14 cellular contexts compared by ENCODE assay signal in genomic region chr14:70888681-70889175, GRCh38. TPM values are rescaled to one million over a fixed set of nuclear protein-coding genes. Genes with fewer than 3 reads are reported as not detected.
A peak's percentile ranks its signal among the peaks of the same experiment; 100 is the strongest.
DNase-seq lines count a peak whose midpoint lies in the region; ATAC-seq lines count a peak whose summit lies in the region.
"Had no signal": no experiment of that assay in that cellular context is flagged by ENCODE, and none has a peak within 500 bp of the region (broad histone marks: within the 10 kb centered on the region; RNA-seq: fewer than 3 reads in every experiment).

No MANE protein-coding gene starts in this region.

- H3K27me3 Mint-ChIP-seq in activated CD4-positive, alpha-beta T cell treated with anti-CD3 and anti-CD28 coated beads, Interleukin-2, amount 10 ng/mL, durations not matched to agents 24 days and 14 days = no peaks in the 10 kb centered on the region
- no peaks in the 10 kb centered on the region for H3K27me3 Mint-ChIP-seq in effector memory CD8-positive, alpha-beta T cell
- H3K27me3 Mint-ChIP-seq: activated naive CD8-positive, alpha-beta T cell treated with anti-CD3 and anti-CD28 coated beads, Interleukin-2, amount 50 U/mL, for 24 hours had no signal

- H3K9me3 ChIP-seq in skeletal muscle satellite cell (replicated peaks; ENCODE audit: low read length) = no peaks in the 10 kb centered on the region
- H3K9me3 ChIP-seq in SJCRH30 (replicated peaks) = no peaks in the 10 kb centered on the region
- H3K9me3 ChIP-seq: esophagus squamous epithelium, lower lobe of right lung, sigmoid colon had no signal

- H3K4me3 ChIP-seq in skeletal muscle satellite cell (ENCODE audit: low read length) (peak overlapping the region; percentile 12), SJCRH30 (no peak overlapping the region)
- H3K4me3 ChIP-seq: esophagus squamous epithelium, lower lobe of right lung, sigmoid colon had no signal

- peak overlapping the region; percentile 62 for H3K9ac ChIP-seq in skeletal muscle satellite cell (ENCODE audit: low read depth, low read length)

- no peaks in the 10 kb centered on the region for H3K9me3 Mint-ChIP-seq in activated CD4-positive, alpha-beta T cell treated with anti-CD3 and anti-CD28 coated beads, Interleukin-2, amount 10 ng/mL, durations not matched to agents 24 days and 14 days
- H3K9me3 Mint-ChIP-seq in effector memory CD8-positive, alpha-beta T cell = no peaks in the 10 kb centered on the region
- H3K9me3 Mint-ChIP-seq: activated naive CD8-positive, alpha-beta T cell treated with anti-CD3 and anti-CD28 coated beads, Interleukin-2, amount 50 U/mL, for 24 hours had no signal

- peak; percentile 68 for DNase-seq in activated CD4-positive, alpha-beta T cell treated with anti-CD3 and anti-CD28 coated beads, Interleukin-2, amount 10 ng/mL, durations not matched to agents 24 days and 14 days
- DNase-seq in activated CD4-positive, alpha-beta T cell treated with anti-CD3 and anti-CD28 coated beads for 48 hours = no peak
- peak; percentile 49 for DNase-seq in NOMO-1 treated with DMSO at 0.1 percent for 48 hours (lab: John Stamatoyannopoulos, UW; ENCODE audit: unreplicated experiment)
- DNase-seq in effector memory CD8-positive, alpha-beta T cell = peak; percentile 23 to 28 (median 25)
- DNase-seq in NCI-H748 treated with DMSO at 0.1 percent for 48 hours (lab: John Stamatoyannopoulos, UW) = no peak
- DNase-seq in SJCRH30 = no peak
- DNase-seq: ACHN; activated naive CD8-positive, alpha-beta T cell treated with anti-CD3 and anti-CD28 coated beads, Interleukin-2, amount 50 U/mL, for 24 hours; esophagus squamous epithelium; lower lobe of right lung; NK-92 treated with Interleukin-12 subunit alpha and Interleukin-12 subunit beta, amount 100 ng/mL, for 24 hours; sigmoid colon had no signal

- no peak overlapping the region for H3K4me3 Mint-ChIP-seq in activated CD4-positive, alpha-beta T cell treated with anti-CD3 and anti-CD28 coated beads, Interleukin-2, amount 10 ng/mL, durations not matched to agents 24 days and 14 days
- H3K4me3 Mint-ChIP-seq in effector memory CD8-positive, alpha-beta T cell = peak overlapping the region in 1 of 2 donors; percentile 12
- H3K4me3 Mint-ChIP-seq: activated naive CD8-positive, alpha-beta T cell treated with anti-CD3 and anti-CD28 coated beads, Interleukin-2, amount 50 U/mL, for 24 hours had no signal

- intact Hi-C loops in activated CD4-positive, alpha-beta T cell treated with anti-CD3 and anti-CD28 coated beads, Interleukin-2, amount 10 ng/mL, durations not matched to agents 24 days and 14 days (cut with micrococcal nuclease) = loop anchor here (5.0 to 10.0 kb wide), 3 partner anchors 34 to 666 kb away; partner anchors contain the start of gene SIPA1L1

- H3K4me1 Mint-ChIP-seq in activated CD4-positive, alpha-beta T cell treated with anti-CD3 and anti-CD28 coated beads, Interleukin-2, amount 10 ng/mL, durations not matched to agents 24 days and 14 days = peaks cover 79% of the 10 kb centered on the region
- H3K4me1 Mint-ChIP-seq in effector memory CD8-positive, alpha-beta T cell (ENCODE audit: low read depth in 2 of 2) = peaks cover 52 to 69% of the 10 kb centered on the region in 2 donors

- H3K27me3 ChIP-seq in skeletal muscle satellite cell (ENCODE audit: control insufficient read depth, insufficient read depth, low read length) (no peaks in the 10 kb centered on the region), SJCRH30 (no peaks in the 10 kb centered on the region)
- H3K27me3 ChIP-seq: esophagus squamous epithelium, sigmoid colon had no signal

- H3K27ac ChIP-seq in SJCRH30 = no peak overlapping the region

- no peaks in the 10 kb centered on the region for H3K36me3 Mint-ChIP-seq in activated CD4-positive, alpha-beta T cell treated with anti-CD3 and anti-CD28 coated beads, Interleukin-2, amount 10 ng/mL, durations not matched to agents 24 days and 14 days (ENCODE audit: low read depth)
- peaks cover 12% of the 10 kb centered on the region for H3K36me3 Mint-ChIP-seq in effector memory CD8-positive, alpha-beta T cell (ENCODE audit: insufficient read depth)

- peaks cover 29% of the 10 kb centered on the region for H3K4me1 ChIP-seq in skeletal muscle satellite cell (ENCODE audit: control insufficient read depth, insufficient read depth, low read length)
- H3K4me1 ChIP-seq in SJCRH30 = no peaks in the 10 kb centered on the region

- peak overlapping the region; percentile 17 for H3K27ac Mint-ChIP-seq in activated CD4-positive, alpha-beta T cell treated with anti-CD3 and anti-CD28 coated beads, Interleukin-2, amount 10 ng/mL, durations not matched to agents 24 days and 14 days
- H3K27ac Mint-ChIP-seq in effector memory CD8-positive, alpha-beta T cell = peak overlapping the region; percentile 71 to 87
- H3K27ac Mint-ChIP-seq: activated naive CD8-positive, alpha-beta T cell treated with anti-CD3 and anti-CD28 coated beads, Interleukin-2, amount 50 U/mL, for 24 hours had no signal

- H3K4me2 ChIP-seq in skeletal muscle satellite cell (ENCODE audit: low read length) = peak overlapping the region; percentile 52

- ATAC-seq in effector memory CD8-positive, alpha-beta T cell (replicated peaks) = peak; percentile 72
- no peak for ATAC-seq in HG03095 (IDR thresholded peaks at IDR 0.05; ENCODE audit: unreplicated experiment)
- ATAC-seq: activated naive CD8-positive, alpha-beta T cell treated with anti-CD3 and anti-CD28 coated beads, Interleukin-2, amount 50 U/mL, for 24 hours had no signal

- no peaks in the 10 kb centered on the region for H3K36me3 ChIP-seq in skeletal muscle satellite cell (ENCODE audit: insufficient read depth, low read length)
- H3K36me3 ChIP-seq in SJCRH30 = no peaks in the 10 kb centered on the region
- H3K36me3 ChIP-seq: esophagus squamous epithelium, lower lobe of right lung, sigmoid colon had no signal

RNA-seq across cellular contexts. Expression of gene PCNX1, which starts 18.5 kb away (rescaled TPM):
- 45.5 and 56.0 TPM in 2 replicates for total RNA-seq in activated CD4-positive, alpha-beta T cell treated with anti-CD3 and anti-CD28 coated beads, Interleukin-2, amount 10 ng/mL, durations not matched to agents 24 days and 14 days
- total RNA-seq in skeletal muscle satellite cell (2012; rRNA removed) = 31.7 and 41.6 TPM in 2 replicates
- 32.7 and 40.3 TPM in 2 replicates for total RNA-seq in SJCRH30 (2014; rRNA removed; shearing (Covaris generic))

Comparison
In these comparisons a context has a peak if more than half of its experiments do, and no peak if none do; other contexts are left out.
1. DNase-seq: peak in activated CD4-positive, alpha-beta T cell treated with anti-CD3 and anti-CD28 coated beads, Interleukin-2, amount 10 ng/mL, durations not matched to agents 24 days and 14 days (single experiment), NOMO-1 treated with DMSO at 0.1 percent for 48 hours (single experiment) and effector memory CD8-positive, alpha-beta T cell (3 of 3); none in activated CD4-positive, alpha-beta T cell treated with anti-CD3 and anti-CD28 coated beads for 48 hours (single experiment), NCI-H748 treated with DMSO at 0.1 percent for 48 hours (single experiment) and SJCRH30 (0 of 2).